ENCODE assay signal across 8 cellular contexts in genomic region chr1:31062867-31063380, GRCh38. TPM values are rescaled to one million over a fixed set of nuclear protein-coding genes. Genes with fewer than 3 reads are reported as not detected.
A peak's percentile ranks its signal among the peaks of the same experiment; 100 is the strongest.
DNase-seq lines count a peak whose midpoint lies in the region; ATAC-seq and TF ChIP-seq lines count a peak whose summit lies in the region.

No MANE protein-coding gene starts in this region.

- no peak for TF ChIP-seq EP300 in stomach (IDR thresholded peaks at IDR 0.05)

- POLR2A ChIA-PET in GM10248 (lab: Yijun Ruan, JAX), result interaction anchor here (0.6 kb wide), 1 partner anchor 48 kb away, joined by 5 read pairs; no protein-coding TSS in a partner anchor

- peak overlapping the region in 4 of 5 donors; percentile 93 to 96 (median 95) for H3K27ac ChIP-seq in stomach

- intact Hi-C loops in stomach (cut with DNase I; ENCODE audit: low total_unique reads), result no loop called here

- peaks cover 64% of the 10 kb centered on the region for H3K36me3 Mint-ChIP-seq in activated T-cell treated with anti-CD3 and anti-CD28 coated beads, Interleukin-2, amount 50 U/mL, for 24 hours (ENCODE audit: low read depth)
- H3K36me3 Mint-ChIP-seq in activated naive CD4-positive, alpha-beta T cell treated with anti-CD3 and anti-CD28 coated beads, Interleukin-2, amount 50 U/mL, for 72 hours, result peaks cover 20 to 36% of the 10 kb centered on the region in 2 donors
- peaks cover 0 to 11% (median 7%) of the 10 kb centered on the region in 3 donors for H3K36me3 Mint-ChIP-seq in immature natural killer cell

- no peak for TF ChIP-seq POLR2A in stomach (IDR thresholded peaks at IDR 0.05)

- DNase-seq in activated T-cell treated with anti-CD3 and anti-CD28 coated beads, Interleukin-2, amount 50 U/mL, for 24 hours, result no peak
- DNase-seq in activated T-cell treated with anti-CD3 and anti-CD28 coated beads for 4 hours, result no peak
- DNase-seq in activated naive CD4-positive, alpha-beta T cell treated with anti-CD3 and anti-CD28 coated beads, Interleukin-2, amount 50 U/mL, for 72 hours (ENCODE audit: low spot score in 2 of 2), result no peak
- no peak for DNase-seq in immature natural killer cell
- DNase-seq in stomach, result no peak
- no peak for DNase-seq in GM10248 (ENCODE audit: extremely low spot score)
- no peak for DNase-seq in NAMALWA (ENCODE audit: low spot score)
- DNase-seq in D341Med (ENCODE audit: low spot score), result no peak

- H3K27me3 ChIP-seq in stomach, result no peaks in the 10 kb centered on the region

- no peak for TF ChIP-seq CTCF in stomach (IDR thresholded peaks at IDR 0.05)
- TF ChIP-seq CTCF in GM10248 (IDR thresholded peaks at IDR 0.05; ENCODE audit: control extremely low read depth, extremely low read depth, low read depth, missing control alignments), result no peak

- peaks cover 34 to 68% (median 52%) of the 10 kb centered on the region in 4 donors for H3K4me1 ChIP-seq in stomach

- ATAC-seq in activated naive CD4-positive, alpha-beta T cell treated with anti-CD3 and anti-CD28 coated beads, Interleukin-2, amount 50 U/mL, for 72 hours, result no peak

- H3K9me3 ChIP-seq in stomach, result no peaks in the 10 kb centered on the region

- no peaks in the 10 kb centered on the region for H3K9me3 Mint-ChIP-seq in activated T-cell treated with anti-CD3 and anti-CD28 coated beads, Interleukin-2, amount 50 U/mL, for 24 hours
- H3K9me3 Mint-ChIP-seq in activated naive CD4-positive, alpha-beta T cell treated with anti-CD3 and anti-CD28 coated beads, Interleukin-2, amount 50 U/mL, for 72 hours, result no peaks in the 10 kb centered on the region
- no peaks in the 10 kb centered on the region for H3K9me3 Mint-ChIP-seq in immature natural killer cell

- H3K4me3 Mint-ChIP-seq in activated T-cell treated with anti-CD3 and anti-CD28 coated beads, Interleukin-2, amount 50 U/mL, for 24 hours, result peak overlapping the region; percentile 98
- H3K4me3 Mint-ChIP-seq in immature natural killer cell, result peak overlapping the region; percentile 44 to 100 (median 99)

- CTCF ChIA-PET in GM10248 (lab: Yijun Ruan, JAX), result no interaction called here

- H3K36me3 ChIP-seq in stomach, result peaks cover 13 to 18% (median 15%) of the 10 kb centered on the region in 4 donors

- WGBS in stomach, 5 donors, result 28 to 47% (median 39%) methylated on average over 4 of the region's 4 CpGs

- peak overlapping the region; percentile 88 for H3K27ac Mint-ChIP-seq in activated T-cell treated with anti-CD3 and anti-CD28 coated beads, Interleukin-2, amount 50 U/mL, for 24 hours
- H3K27ac Mint-ChIP-seq in activated naive CD4-positive, alpha-beta T cell treated with anti-CD3 and anti-CD28 coated beads, Interleukin-2, amount 50 U/mL, for 72 hours, result peak overlapping the region; percentile 51 to 99
- peak overlapping the region; percentile 4 to 100 (median 74) for H3K27ac Mint-ChIP-seq in immature natural killer cell

- H3K4me1 Mint-ChIP-seq in activated T-cell treated with anti-CD3 and anti-CD28 coated beads, Interleukin-2, amount 50 U/mL, for 24 hours (ENCODE audit: low read depth), result peaks cover 51% of the 10 kb centered on the region
- peaks cover 54 to 65% of the 10 kb centered on the region in 2 donors for H3K4me1 Mint-ChIP-seq in immature natural killer cell

- no peaks in the 10 kb centered on the region for H3K27me3 Mint-ChIP-seq in activated T-cell treated with anti-CD3 and anti-CD28 coated beads, Interleukin-2, amount 50 U/mL, for 24 hours
- peaks cover 8 to 16% (median 9%) of the 10 kb centered on the region in 3 donors for H3K27me3 Mint-ChIP-seq in immature natural killer cell (ENCODE audit: low read depth in 3 of 3)

- peak overlapping the region; percentile 58 to 76 (median 68) for H3K4me3 ChIP-seq in stomach

RNA-seq across cellular contexts. Expression of gene PUM1, which starts 2.6 kb away (rescaled TPM):
- 100 to 1,000 TPM; 107 to 118 TPM for total RNA-seq in activated naive CD4-positive, alpha-beta T cell treated with anti-CD3 and anti-CD28 coated beads, Interleukin-2, amount 50 U/mL, for 72 hours
- polyA plus RNA-seq in immature natural killer cell (100 to 1,000 TPM in 2 of 3 donors, 10 to 100 TPM in 1; 63.3 to 105 (median 103) TPM), stomach (10 to 100 TPM; 12.9 to 24.1 (median 15.4) TPM)
- total RNA-seq in stomach, result 100 to 1,000 TPM in 2 of 5 donors, 10 to 100 TPM in 3; 69.6 to 126 (median 98.2) TPM
